In genomic region chr20:30484009-30484748, GRCh38 we compare ENCODE assay signal across 23 cellular contexts.
A peak's percentile ranks its signal among the peaks of the same experiment; 100 is the strongest.
DNase-seq lines count a peak whose midpoint lies in the region; ATAC-seq and TF ChIP-seq lines count a peak whose summit lies in the region.
"Had no signal": no experiment of that assay in that cellular context is flagged by ENCODE, and none has a peak within 500 bp of the region (broad histone marks: within the 10 kb centered on the region; RNA-seq: fewer than 3 reads in every experiment).

No MANE protein-coding gene starts in this region.

- peak overlapping the region; percentile 65 for H4K8ac ChIP-seq in neuronal stem cell (ENCODE audit: low read depth, low read length)

- H2BK120ac ChIP-seq in neuronal stem cell (ENCODE audit: low read depth, low read length): no peak overlapping the region

- H3K4me3 ChIP-seq in RWPE2 (ENCODE audit: severe bottlenecking) (no peak overlapping the region), neuronal stem cell (ENCODE audit: low read length in 2 of 2) (no peak overlapping the region)
- H3K4me3 ChIP-seq: BLaER1 treated with 17β-estradiol and CSF1 and Interleukin-3, amounts not matched to agents 10 nM and 100 nM; SJSA1 had no signal

- H3K27ac ChIP-seq in RWPE2 (ENCODE audit: poor library complexity, severe bottlenecking) (no peak overlapping the region), neuronal stem cell (replicated peaks; ENCODE audit: low read length) (no peak overlapping the region)
- H3K27ac ChIP-seq: BLaER1 treated with 17β-estradiol and CSF1 and Interleukin-3, amounts not matched to agents 10 nM and 100 nM; HL-60; SJSA1 had no signal

- DNase-seq in AG08396 (ENCODE audit: low spot score) (peak; percentile 1), AG20443 (ENCODE audit: low spot score) (peak; percentile 1), RWPE2 (ENCODE audit: low spot score) (peak; percentile 70), neuronal stem cell (ENCODE audit: low spot score) (no peak), NCI-H146 (lab: John Stamatoyannopoulos, UW) (no peak), OCI-M2 (lab: John Stamatoyannopoulos, UW; ENCODE audit: unreplicated experiment) (no peak)
- DNase-seq: CD4-positive, alpha-beta memory T cell; DND-41; KBM-7; MM.1S; NCI-H1092; NCI-H1436; NCI-H2029; NCI-H226; NCI-H510A treated with DMSO at 0.1 percent for 48 hours; NCI-H748 treated with DMSO at 0.1 percent for 48 hours had no signal

- H2AK5ac ChIP-seq in neuronal stem cell (ENCODE audit: low read depth, low read length): no peak overlapping the region

- no peak overlapping the region for H2BK5ac ChIP-seq in neuronal stem cell (ENCODE audit: low read length)

- H3K23ac ChIP-seq in neuronal stem cell (ENCODE audit: low read depth, low read length, poor library complexity): no peak overlapping the region

- no peak overlapping the region for H3K14ac ChIP-seq in neuronal stem cell (ENCODE audit: low read length)

- H3K79me1 ChIP-seq in neuronal stem cell (ENCODE audit: low read depth, low read length): no peaks in the 10 kb centered on the region

- H3K9me3 ChIP-seq in RWPE2 (ENCODE audit: severe bottlenecking) (peaks cover 45% of the 10 kb centered on the region), neuronal stem cell (replicated peaks in 1 of 2; ENCODE audit: control insufficient read depth in 2 of 2, insufficient read depth in 1 of 2, low read depth in 1 of 2, low read length in 2 of 2) (peaks cover 0 to 5% of the 10 kb centered on the region in 2 donors)
- H3K9me3 ChIP-seq: SJSA1 had no signal

- no peak overlapping the region for H4K91ac ChIP-seq in neuronal stem cell (ENCODE audit: low read depth, low read length, poor library complexity)

- H3K9ac ChIP-seq in neuronal stem cell (ENCODE audit: low read depth, low read length, poor library complexity): peak overlapping the region; percentile 44
- H3K9ac ChIP-seq: BLaER1 treated with 17β-estradiol and CSF1 and Interleukin-3, amounts not matched to agents 10 nM and 100 nM had no signal

- H2AFZ ChIP-seq in neuronal stem cell (ENCODE audit: low read length): no peak overlapping the region

- ATAC-seq in RWPE2 (ENCODE audit: low read depth): no peak
- no peak for ATAC-seq in HG03135 (IDR thresholded peaks at IDR 0.05; ENCODE audit: unreplicated experiment)
- no peak for ATAC-seq in HG02678 (IDR thresholded peaks at IDR 0.05; ENCODE audit: unreplicated experiment)
- ATAC-seq: Panc1 had no signal

- no peaks in the 10 kb centered on the region for H3K36me3 ChIP-seq in RWPE2 (ENCODE audit: low read depth)
- H3K36me3 ChIP-seq in neuronal stem cell (replicated peaks in 1 of 2; ENCODE audit: control insufficient read depth in 2 of 2, insufficient read depth in 2 of 2, low read length in 2 of 2): no peaks in the 10 kb centered on the region
- H3K36me3 ChIP-seq: BLaER1 treated with 17β-estradiol and CSF1 and Interleukin-3, amounts not matched to agents 10 nM and 100 nM; SJSA1 had no signal

- TF ChIP-seq CTCF in RWPE2 (IDR thresholded peaks at IDR 0.05; ENCODE audit: poor library complexity, severe bottlenecking): no peak

- WGBS in neuronal stem cell (ENCODE audit: extremely low coverage in 2 of 2, insufficient read length in 2 of 2, insufficient replicate concordance in 1 of 2), 2 donors: no CpG with 5 or more reads among the region's 50 CpGs

- H3K4me1 ChIP-seq in RWPE2 (ENCODE audit: insufficient read depth, poor library complexity, severe bottlenecking) (no peaks in the 10 kb centered on the region), neuronal stem cell (ENCODE audit: control insufficient read depth in 2 of 2, insufficient read depth in 1 of 2, low read depth in 1 of 2, low read length in 2 of 2) (no peaks in the 10 kb centered on the region)
- H3K4me1 ChIP-seq: BLaER1 treated with 17β-estradiol and CSF1 and Interleukin-3, amounts not matched to agents 10 nM and 100 nM; Caco-2; SJSA1 had no signal

- H3K18ac ChIP-seq in neuronal stem cell (ENCODE audit: low read length): no peak overlapping the region

- no peak overlapping the region for H3K4me2 ChIP-seq in neuronal stem cell (ENCODE audit: insufficient read depth, low read length, poor library complexity, severe bottlenecking)
- H3K4me2 ChIP-seq: BLaER1 treated with 17β-estradiol and CSF1 and Interleukin-3, amounts not matched to agents 10 nM and 100 nM had no signal

- H2BK15ac ChIP-seq in neuronal stem cell (ENCODE audit: low read length): no peak overlapping the region

- H3K27me3 ChIP-seq in RWPE2 (ENCODE audit: insufficient read depth, poor library complexity, severe bottlenecking) (no peaks in the 10 kb centered on the region), neuronal stem cell (ENCODE audit: control insufficient read depth in 3 of 3, insufficient read depth in 3 of 3, low read depth in 1 of 3, low read length in 3 of 3) (no peaks in the 10 kb centered on the region)
- H3K27me3 ChIP-seq: BLaER1 treated with 17β-estradiol and CSF1 and Interleukin-3, amounts not matched to agents 10 nM and 100 nM; SJSA1 had no signal

- no peak overlapping the region for H2BK12ac ChIP-seq in neuronal stem cell (ENCODE audit: low read length)

- no peak overlapping the region for H3K4ac ChIP-seq in neuronal stem cell (ENCODE audit: low read length)

Comparison
In these comparisons a context has a peak if more than half of its experiments do, and no peak if none do; other contexts are left out.
1. DNase-seq: peak in AG08396 (single experiment), AG20443 (single experiment) and RWPE2 (single experiment); none in neuronal stem cell (single experiment), NCI-H146 (single experiment) and OCI-M2 (single experiment).